Comparison of ENCODE assay signal across 10 cellular contexts in genomic region chr5:58462154-58462553, GRCh38. TPM values are rescaled to one million over a fixed set of nuclear protein-coding genes. Genes with fewer than 3 reads are reported as not detected.
A peak's percentile ranks its signal among the peaks of the same experiment; 100 is the strongest.
DNase-seq lines count a peak whose midpoint lies in the region; ATAC-seq and TF ChIP-seq lines count a peak whose summit lies in the region.
"Had no signal": no experiment of that assay in that cellular context is flagged by ENCODE, and none has a peak within 500 bp of the region (broad histone marks: within the 10 kb centered on the region; RNA-seq: fewer than 3 reads in every experiment).

No MANE protein-coding gene starts in this region.

- peaks cover 18% of the 10 kb centered on the region for H3K36me3 ChIP-seq in osteoblast (ENCODE audit: insufficient read depth, low read length)

- intact Hi-C loops in posterior vena cava (cut with DNase I), result loop anchor here (5.0 to 10.0 kb wide), 5 partner anchors 680 to 1557 kb away; partner anchors contain the start of gene SETD9 (in 1 of the 2)

- H3K27me3 ChIP-seq in osteoblast (ENCODE audit: insufficient read depth, low read length), result no peaks in the 10 kb centered on the region

- H3K79me2 ChIP-seq in osteoblast (ENCODE audit: insufficient read depth, low read length), result peaks cover 27% of the 10 kb centered on the region

- no peak overlapping the region for H3K4me3 ChIP-seq in osteoblast (ENCODE audit: insufficient read depth, low read length)

- no peaks in the 10 kb centered on the region for H3K9me3 ChIP-seq in osteoblast (ENCODE audit: low read depth, low read length)

- H3K4me1 ChIP-seq in osteoblast (ENCODE audit: insufficient read depth, low read length), result peaks cover 13% of the 10 kb centered on the region

- no peak for TF ChIP-seq CTCF in osteoblast (IDR thresholded peaks at IDR 0.05; ENCODE audit: extremely low read depth, low read depth, low read length)
- no peak for TF ChIP-seq CTCF in GM20000 (IDR thresholded peaks at IDR 0.05; ENCODE audit: extremely low read depth, missing control alignments)

- H3K27ac ChIP-seq in osteoblast (ENCODE audit: low read depth, low read length), result no peak overlapping the region

- peaks cover 17% of the 10 kb centered on the region for H4K20me1 ChIP-seq in osteoblast (ENCODE audit: insufficient read depth, low read length)

- no peak overlapping the region for H3K4me2 ChIP-seq in osteoblast (ENCODE audit: insufficient read depth, low read length)

- H2AFZ ChIP-seq in osteoblast (ENCODE audit: low read length), result no peak overlapping the region

- DNase-seq in H4 (ENCODE audit: low spot score), result peak; percentile 19
- DNase-seq in NOMO-1 (lab: John Stamatoyannopoulos, UW; ENCODE audit: unreplicated experiment in 2 of 2), result peak; percentile 86 to 99
- DNase-seq in dermis blood vessel endothelial cell, result peak; percentile 84
- peak; percentile 4 for DNase-seq in osteoblast (ENCODE audit: insufficient read length, low spot score, missing footprints)
- DNase-seq in NCI-H2029 (lab: John Stamatoyannopoulos, UW), result no peak
- no peak for DNase-seq in posterior vena cava (ENCODE audit: low spot score)
- no peak for DNase-seq in GM20000 (ENCODE audit: low spot score)

- no peak for ATAC-seq in GM21737 (IDR thresholded peaks at IDR 0.05; ENCODE audit: unreplicated experiment)

RNA-seq across cellular contexts. Expression of gene PLK2, which starts 2.3 kb away (rescaled TPM):
- 56.8 and 67.3 TPM in 2 replicates for total RNA-seq in H4 (2014; rRNA removed; shearing (Covaris generic))
- total RNA-seq in dermis blood vessel endothelial cell (435 and 601 TPM in 2 replicates), osteoblast (220 and 299 TPM in 2 replicates), posterior vena cava (10 to 100 TPM; 23.8 to 28.0 TPM)

RNA-seq across cellular contexts. Expression of gene GAPT, which starts 29.1 kb away (rescaled TPM):
- total RNA-seq in H4 (2014; rRNA removed; shearing (Covaris generic)), result not detected in 2 replicates
- total RNA-seq in dermis blood vessel endothelial cell (not detected in 2 replicates), osteoblast (not detected in 2 replicates), posterior vena cava (1 to 10 TPM; 1.3 to 2.5 TPM)
- total RNA-seq: glomerular endothelial cell, skeletal muscle tissue had no signal

Comparison
In these comparisons a context has a peak if more than half of its experiments do, and no peak if none do; other contexts are left out.
1. DNase-seq: peak in H4 (single experiment), NOMO-1 (2 of 2), dermis blood vessel endothelial cell (single experiment) and osteoblast (single experiment); none in NCI-H2029 (single experiment), posterior vena cava (single experiment) and GM20000 (single experiment).